17 cellular contexts compared by ENCODE assay signal in the genomic region with DNA sequence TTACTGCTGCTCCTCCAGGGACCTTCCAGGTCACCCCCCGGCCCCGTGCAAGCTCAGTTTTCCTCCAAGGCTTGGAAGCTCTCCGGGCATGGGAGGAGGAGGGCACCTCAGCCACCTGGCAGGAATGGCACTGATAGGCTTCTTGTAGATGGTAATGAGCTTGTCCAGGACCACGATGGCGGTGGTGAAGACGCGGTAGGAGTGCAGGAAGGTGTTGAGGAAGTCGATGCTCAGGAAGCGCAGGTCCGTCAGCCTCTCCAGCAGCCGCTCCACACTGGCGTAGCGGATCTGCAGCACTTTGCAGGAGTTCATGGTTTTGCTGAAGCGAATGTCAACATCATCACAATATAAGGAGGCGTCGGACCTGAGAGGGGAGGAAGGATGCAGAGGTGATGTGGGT.
"Had no signal": no experiment of that assay in that cellular context is flagged by ENCODE, and none has a peak within 500 bp of the region (broad histone marks: within the 10 kb centered on the region; RNA-seq: fewer than 3 reads in every experiment).

No MANE protein-coding gene starts in this region.

- H3K9me3 Mint-ChIP-seq: natural killer cell treated with Interleukin-12 subunit alpha and Interleukin-12 subunit beta and Interleukin-15 and Interleukin-18, amount 100 ng/mL, for 72 hours had no signal

- ATAC-seq: heart left ventricle; left lobe of liver; natural killer cell treated with Interleukin-12 subunit alpha and Interleukin-12 subunit beta and Interleukin-15 and Interleukin-18, amount 100 ng/mL, for 72 hours; right cardiac atrium; stimulated activated naive CD8-positive, alpha-beta T cell treated with anti-CD3 and anti-CD28 coated beads, Interleukin-15, Interleukin-2, amounts not matched to agents 100 U/mL and 50 U/mL, for 24 hours had no signal

- H3K27ac ChIP-seq: coronary artery, dorsolateral prefrontal cortex, heart left ventricle, suprapubic skin, thyroid gland, upper lobe of left lung, uterus had no signal

- H3K36me3 Mint-ChIP-seq: natural killer cell treated with Interleukin-12 subunit alpha and Interleukin-12 subunit beta and Interleukin-15 and Interleukin-18, amount 100 ng/mL, for 72 hours had no signal

- DNase-seq: dorsolateral prefrontal cortex; effector CD8-positive, alpha-beta T cell; foreskin melanocyte; hypothalamus; mammary epithelial cell; right cardiac atrium; small intestine; stimulated activated CD4-positive, alpha-beta T cell treated with anti-CD3 and anti-CD28 coated beads, Interleukin-12 subunit alpha, Interleukin-12 subunit beta, amount 100 ng/mL, for 4 hours; stimulated activated naive CD8-positive, alpha-beta T cell treated with anti-CD3 and anti-CD28 coated beads, Interleukin-15, Interleukin-2, amounts not matched to agents 100 U/mL and 50 U/mL, for 24 hours; thyroid gland; uterus had no signal

- H3K4me3 Mint-ChIP-seq: natural killer cell treated with Interleukin-12 subunit alpha and Interleukin-12 subunit beta and Interleukin-15 and Interleukin-18, amount 100 ng/mL, for 72 hours had no signal

- H3K4me3 ChIP-seq: coronary artery, dorsolateral prefrontal cortex, heart left ventricle, suprapubic skin, thyroid gland, upper lobe of left lung, uterus had no signal

- H3K4me1 ChIP-seq: uterus had no signal

- H3K27me3 ChIP-seq: dorsolateral prefrontal cortex, heart left ventricle, suprapubic skin, thyroid gland, upper lobe of left lung, uterus had no signal

- H3K27ac Mint-ChIP-seq: natural killer cell treated with Interleukin-12 subunit alpha and Interleukin-12 subunit beta and Interleukin-15 and Interleukin-18, amount 100 ng/mL, for 72 hours had no signal
